Comparison of ENCODE assay signal across 32 cellular contexts in the genomic region with DNA sequence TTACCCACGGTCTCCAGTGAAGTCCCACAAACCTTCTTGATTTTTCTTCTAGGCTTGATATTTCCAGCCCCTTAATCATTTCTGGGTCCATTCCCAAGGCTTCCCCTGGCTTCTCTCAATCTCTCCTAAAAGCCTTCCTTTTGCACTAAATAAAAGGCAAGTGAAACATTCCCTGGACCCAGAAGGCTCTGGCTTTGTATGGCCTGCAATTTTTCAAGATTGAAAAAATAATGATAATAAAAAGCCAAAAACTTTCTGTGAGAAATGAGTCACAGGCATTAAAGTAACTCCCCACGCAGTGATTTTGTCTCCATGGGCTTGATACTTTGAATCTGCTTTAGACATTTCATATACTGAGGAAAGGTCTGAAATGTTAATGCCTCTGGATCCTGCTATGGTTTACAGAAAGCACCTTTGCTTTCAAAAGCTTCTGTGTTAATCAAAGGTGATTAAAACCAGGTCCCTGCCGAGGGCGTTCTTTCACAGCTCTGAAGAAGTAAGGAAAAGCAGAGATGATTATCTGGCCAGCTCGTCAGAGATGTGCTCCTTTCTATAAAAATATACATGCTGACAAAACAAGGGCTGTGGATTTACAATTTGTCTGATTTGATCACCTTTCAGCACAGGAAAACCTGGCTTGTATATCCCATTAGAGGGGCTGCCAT.
"Had no signal": no experiment of that assay in that cellular context is flagged by ENCODE, and none has a peak within 500 bp of the region (broad histone marks: within the 10 kb centered on the region; RNA-seq: fewer than 3 reads in every experiment).

No MANE protein-coding gene starts in this region.

- H3K27ac ChIP-seq: brain microvascular endothelial cell, Peyer's patch, WERI-Rb-1 had no signal

- H3K36me3 Mint-ChIP-seq: activated naive CD8-positive, alpha-beta T cell treated with anti-CD3 and anti-CD28 coated beads for 36 hours had no signal

- H3K4me1 Mint-ChIP-seq: activated naive CD8-positive, alpha-beta T cell treated with anti-CD3 and anti-CD28 coated beads for 36 hours; activated T-helper 17 cell treated with anti-CD3 and anti-CD28 coated beads, Interleukin-2, amount 50 U/mL, for 72 hours had no signal

- H3K9me3 ChIP-seq: MG63, Peyer's patch had no signal

- ATAC-seq: activated CD8-positive, alpha-beta T cell treated with anti-CD3 and anti-CD28 coated beads for 36 hours; activated T-cell treated with anti-CD3 and anti-CD28 coated beads, Interleukin-2, amount 50 U/mL, for 72 hours; activated T-helper 17 cell treated with anti-CD3 and anti-CD28 coated beads, Interleukin-2, amount 50 U/mL, for 72 hours had no signal

- H3K9me3 Mint-ChIP-seq: activated CD8-positive, alpha-beta T cell treated with anti-CD3 and anti-CD28 coated beads for 36 hours; activated naive CD8-positive, alpha-beta T cell treated with anti-CD3 and anti-CD28 coated beads for 36 hours; activated T-cell treated with anti-CD3 and anti-CD28 coated beads, Interleukin-2, amount 50 U/mL, for 72 hours had no signal

- H3K27ac Mint-ChIP-seq: activated CD8-positive, alpha-beta T cell treated with anti-CD3 and anti-CD28 coated beads for 36 hours; activated naive CD8-positive, alpha-beta T cell treated with anti-CD3 and anti-CD28 coated beads for 36 hours; activated T-cell treated with anti-CD3 and anti-CD28 coated beads, Interleukin-2, amount 50 U/mL, for 72 hours; activated T-helper 17 cell treated with anti-CD3 and anti-CD28 coated beads, Interleukin-2, amount 50 U/mL, for 72 hours had no signal

- H3K4me1 ChIP-seq: Peyer's patch had no signal

- H3K4me3 Mint-ChIP-seq: activated CD8-positive, alpha-beta T cell treated with anti-CD3 and anti-CD28 coated beads for 36 hours; activated naive CD8-positive, alpha-beta T cell treated with anti-CD3 and anti-CD28 coated beads for 36 hours; activated T-cell treated with anti-CD3 and anti-CD28 coated beads, Interleukin-2, amount 50 U/mL, for 72 hours; activated T-helper 17 cell treated with anti-CD3 and anti-CD28 coated beads, Interleukin-2, amount 50 U/mL, for 72 hours had no signal

- H3K4me3 ChIP-seq: MG63, Peyer's patch had no signal

- DNase-seq: activated CD4-positive, alpha-beta T cell treated with anti-CD3 and anti-CD28 coated beads for 1 hour; activated CD4-positive, alpha-beta T cell treated with anti-CD3 and anti-CD28 coated beads for 48 hours; activated CD4-positive, alpha-beta T cell treated with anti-CD3 and anti-CD28 coated beads, Interleukin-2, amount 50 U/mL, for 4 hours; activated CD4-positive, CD25-positive, alpha-beta regulatory T cell; activated CD8-positive, alpha-beta T cell treated with anti-CD3 and anti-CD28 coated beads for 36 hours; activated effector memory CD4-positive, alpha-beta T cell treated with anti-CD3 and anti-CD28 coated beads, Interleukin-2, amount 50 U/mL, for 16 hours; activated naive CD4-positive, alpha-beta T cell; activated naive CD4-positive, alpha-beta T cell treated with anti-CD3 and anti-CD28 coated beads, Interleukin-2, amount 50 U/mL, for 16 hours; activated naive CD8-positive, alpha-beta T cell treated with anti-CD3 and anti-CD28 coated beads for 36 hours; activated T-cell treated with anti-CD3 and anti-CD28 coated beads, Interleukin-2, amount 50 U/mL, for 1 hour; activated T-cell treated with anti-CD3 and anti-CD28 coated beads, Interleukin-2, amount 50 U/mL, for 72 hours; amniotic stem cell; aorta; brain microvascular endothelial cell; Karpas-422; KBM-7; MG63; NCI-H1092; NCI-H1436 treated with DMSO at 0.1 percent for 48 hours; NCI-H1694 treated with DMSO at 0.1 percent for 48 hours; NCI-H2029; NCI-H345; NCI-H524 treated with DMSO at 0.1 percent for 48 hours; Peyer's patch; RPMI8226; SIG-M5; SW 1271; T-helper 1 cell; T-helper 2 cell; T-helper 9 cell; WERI-Rb-1 had no signal

- H3K36me3 ChIP-seq: brain microvascular endothelial cell, MG63, Peyer's patch, WERI-Rb-1 had no signal

- H3K27me3 ChIP-seq: brain microvascular endothelial cell, MG63, Peyer's patch had no signal
